ENCODE assay signal across 1 cellular context in genomic region chr5:33601881-33602280, GRCh38.
TF ChIP-seq lines count a peak whose summit lies in the region.

No MANE protein-coding gene starts in this region.

TF ChIP-seq in WTC11, 78 proteins besides CTCF, POLR2A, EP300 and RAD21 (continued from another document):
- TF ChIP-seq, protein P1, sequence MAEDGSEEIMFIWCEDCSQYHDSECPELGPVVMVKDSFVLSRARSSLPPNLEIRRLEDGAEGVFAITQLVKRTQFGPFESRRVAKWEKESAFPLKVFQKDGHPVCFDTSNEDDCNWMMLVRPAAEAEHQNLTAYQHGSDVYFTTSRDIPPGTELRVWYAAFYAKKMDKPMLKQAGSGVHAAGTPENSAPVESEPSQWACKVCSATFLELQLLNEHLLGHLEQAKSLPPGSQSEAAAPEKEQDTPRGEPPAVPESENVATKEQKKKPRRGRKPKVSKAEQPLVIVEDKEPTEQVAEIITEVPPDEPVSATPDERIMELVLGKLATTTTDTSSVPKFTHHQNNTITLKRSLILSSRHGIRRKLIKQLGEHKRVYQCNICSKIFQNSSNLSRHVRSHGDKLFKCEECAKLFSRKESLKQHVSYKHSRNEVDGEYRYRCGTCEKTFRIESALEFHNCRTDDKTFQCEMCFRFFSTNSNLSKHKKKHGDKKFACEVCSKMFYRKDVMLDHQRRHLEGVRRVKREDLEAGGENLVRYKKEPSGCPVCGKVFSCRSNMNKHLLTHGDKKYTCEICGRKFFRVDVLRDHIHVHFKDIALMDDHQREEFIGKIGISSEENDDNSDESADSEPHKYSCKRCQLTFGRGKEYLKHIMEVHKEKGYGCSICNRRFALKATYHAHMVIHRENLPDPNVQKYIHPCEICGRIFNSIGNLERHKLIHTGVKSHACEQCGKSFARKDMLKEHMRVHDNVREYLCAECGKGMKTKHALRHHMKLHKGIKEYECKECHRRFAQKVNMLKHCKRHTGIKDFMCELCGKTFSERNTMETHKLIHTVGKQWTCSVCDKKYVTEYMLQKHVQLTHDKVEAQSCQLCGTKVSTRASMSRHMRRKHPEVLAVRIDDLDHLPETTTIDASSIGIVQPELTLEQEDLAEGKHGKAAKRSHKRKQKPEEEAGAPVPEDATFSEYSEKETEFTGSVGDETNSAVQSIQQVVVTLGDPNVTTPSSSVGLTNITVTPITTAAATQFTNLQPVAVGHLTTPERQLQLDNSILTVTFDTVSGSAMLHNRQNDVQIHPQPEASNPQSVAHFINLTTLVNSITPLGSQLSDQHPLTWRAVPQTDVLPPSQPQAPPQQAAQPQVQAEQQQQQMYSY (CRISPR knock-in tag; IDR thresholded peaks at IDR 0.05): no peak
- TF ChIP-seq IRF2 (CRISPR knock-in tag; IDR thresholded peaks at IDR 0.05; ENCODE audit: borderline replicate concordance, low read depth) (no peak), NFATC4 (CRISPR knock-in tag; IDR thresholded peaks at IDR 0.05) (no peak), ATF1 (CRISPR knock-in tag; IDR thresholded peaks at IDR 0.05) (no peak), ZNF423 (CRISPR knock-in tag; IDR thresholded peaks at IDR 0.05) (no peak), ZMAT4 (CRISPR knock-in tag; IDR thresholded peaks at IDR 0.05) (no peak)
